Comparison of ENCODE assay signal across 1 cellular context in genomic region chr5:66856041-66856805, GRCh38.
TF ChIP-seq lines count a peak whose summit lies in the region.

No MANE protein-coding gene starts in this region.

TF ChIP-seq in IMR-90, 13 proteins besides CTCF, POLR2A, EP300 and RAD21 (continued from another document):
- TF ChIP-seq RCOR1 (IDR thresholded peaks at IDR 0.05; ENCODE audit: insufficient replicate concordance, low read length), result no peak
- no peak for TF ChIP-seq MAFK (IDR thresholded peaks at IDR 0.05; ENCODE audit: low read depth, low read length)
- TF ChIP-seq MAZ (IDR thresholded peaks at IDR 0.05; ENCODE audit: borderline replicate concordance, low read depth, low read length), result no peak
- no peak for TF ChIP-seq RFX5 (IDR thresholded peaks at IDR 0.05; ENCODE audit: low read depth, low read length)
- no peak for TF ChIP-seq CEBPB (IDR thresholded peaks at IDR 0.05; ENCODE audit: low read depth, low read length)
- TF ChIP-seq ELK1 (IDR thresholded peaks at IDR 0.05; ENCODE audit: borderline replicate concordance, low read depth, low read length), result no peak
TF ChIP-seq in IMR-90: peak in this region for 0.
